Comparison of ENCODE assay signal across 1 cellular context in genomic region chr3:113719294-113719693, GRCh38.
TF ChIP-seq lines count a peak whose summit lies in the region.

No MANE protein-coding gene starts in this region.

TF ChIP-seq in HepG2, 621 proteins besides CTCF, POLR2A, EP300 and RAD21:
- no peak for TF ChIP-seq ZNF431 (CRISPR knock-in tag; IDR thresholded peaks at IDR 0.05; ENCODE audit: borderline replicate concordance, low read depth)
- TF ChIP-seq STAT6 (CRISPR knock-in tag; IDR thresholded peaks at IDR 0.05; ENCODE audit: borderline replicate concordance): no peak
- TF ChIP-seq PCBP1 (IDR thresholded peaks at IDR 0.05; ENCODE audit: borderline replicate concordance, low read depth, low read length): no peak
- TF ChIP-seq PRPF4 (IDR thresholded peaks at IDR 0.05; ENCODE audit: low read depth, low read length, poor library complexity, severe bottlenecking): no peak
- TF ChIP-seq PLSCR1 (CRISPR knock-in tag; IDR thresholded peaks at IDR 0.05; ENCODE audit: borderline replicate concordance): no peak
- TF ChIP-seq SOX5 (CRISPR knock-in tag; IDR thresholded peaks at IDR 0.05; ENCODE audit: borderline replicate concordance): no peak
- TF ChIP-seq HOXA3 (CRISPR knock-in tag; IDR thresholded peaks at IDR 0.05): no peak
- TF ChIP-seq TFE3 (CRISPR knock-in tag; IDR thresholded peaks at IDR 0.05): no peak
- no peak for TF ChIP-seq ZNF629 (CRISPR knock-in tag; conservative IDR thresholded peaks at IDR 0.05)
- TF ChIP-seq ZNF34 (CRISPR knock-in tag; IDR thresholded peaks at IDR 0.05; ENCODE audit: borderline replicate concordance): no peak
- TF ChIP-seq ZXDC (CRISPR knock-in tag; IDR thresholded peaks at IDR 0.05): no peak
- TF ChIP-seq CHD2 (IDR thresholded peaks at IDR 0.05; ENCODE audit: low read depth, low read length): no peak
TF ChIP-seq in HepG2: peak in this region for 0.
